Comparison of ENCODE assay signal across 15 cellular contexts in the genomic region with DNA sequence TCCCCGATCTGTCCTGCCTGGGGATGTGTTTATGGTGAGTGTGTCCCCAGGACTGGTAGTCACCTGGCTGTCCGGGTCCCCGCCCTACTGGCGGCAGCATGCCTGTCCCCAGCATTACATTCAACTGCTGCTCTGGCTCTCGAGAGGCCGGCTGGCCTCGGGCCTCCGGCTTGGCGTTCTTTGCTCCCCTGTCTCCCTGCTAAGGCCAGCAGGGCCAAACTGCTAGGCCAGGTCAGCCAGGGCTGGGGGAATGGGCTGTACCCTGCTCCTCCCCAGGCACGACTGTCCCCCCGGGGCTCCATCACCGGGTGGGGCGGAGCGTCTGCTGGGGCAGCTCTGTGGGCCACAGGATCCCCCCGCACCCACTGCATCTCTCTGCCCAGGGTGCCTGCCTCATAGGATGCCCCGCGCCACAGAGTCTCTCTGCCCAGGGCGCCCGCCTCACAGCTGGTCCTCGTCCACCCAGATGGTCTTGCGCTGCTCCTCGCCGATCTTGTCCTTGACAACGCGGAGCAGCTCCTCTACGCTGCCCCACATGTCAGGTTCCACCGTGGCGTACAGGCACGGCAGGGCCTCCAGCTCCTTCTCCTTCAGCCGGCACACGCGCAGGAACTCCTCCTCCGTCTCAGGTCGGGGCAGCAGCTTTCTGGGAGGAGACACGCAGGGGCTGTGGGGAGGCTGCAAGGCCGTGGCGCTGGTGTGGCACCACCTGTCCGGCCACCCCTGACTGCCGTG.
"Had no signal": no experiment of that assay in that cellular context is flagged by ENCODE, and none has a peak within 500 bp of the region (broad histone marks: within the 10 kb centered on the region; RNA-seq: fewer than 3 reads in every experiment).

No MANE protein-coding gene starts in this region.

- H3K4me3 Mint-ChIP-seq: activated naive CD8-positive, alpha-beta T cell treated with anti-CD3 and anti-CD28 coated beads, Interleukin-2, amount 10 ng/mL, durations not matched to agents 7 days and 5 days; activated T-helper 1 cell treated with anti-CD3 and anti-CD28 coated beads, Interleukin-12 subunit alpha, Interleukin-12 subunit beta, Interleukin-2, Interleukin-4 antibody, amounts not matched to agents 30 ng/mL and 10 ng/mL and 1 ng/mL, durations not matched to agents 14 hours and 24 hours and 36 hours; brain; stimulated activated naive CD8-positive, alpha-beta T cell treated with anti-CD3 and anti-CD28 coated beads, Interleukin-15, Interleukin-2, amounts not matched to agents 100 ng/mL and 50 ng/mL, for 24 hours had no signal

- H3K27ac Mint-ChIP-seq: activated naive CD8-positive, alpha-beta T cell treated with anti-CD3 and anti-CD28 coated beads, Interleukin-2, amount 10 ng/mL, durations not matched to agents 7 days and 5 days; activated T-helper 1 cell treated with anti-CD3 and anti-CD28 coated beads, Interleukin-12 subunit alpha, Interleukin-12 subunit beta, Interleukin-2, Interleukin-4 antibody, amounts not matched to agents 30 ng/mL and 10 ng/mL and 1 ng/mL, durations not matched to agents 14 hours and 24 hours and 36 hours had no signal

- H3K9me3 Mint-ChIP-seq: activated naive CD8-positive, alpha-beta T cell treated with anti-CD3 and anti-CD28 coated beads, Interleukin-2, amount 10 ng/mL, durations not matched to agents 7 days and 5 days; stimulated activated naive CD8-positive, alpha-beta T cell treated with anti-CD3 and anti-CD28 coated beads, Interleukin-15, Interleukin-2, amounts not matched to agents 100 ng/mL and 50 ng/mL, for 24 hours had no signal

- H3K27ac ChIP-seq: SK-N-MC, testis, upper lobe of right lung, VCaP had no signal

- H3K27me3 Mint-ChIP-seq: activated naive CD8-positive, alpha-beta T cell treated with anti-CD3 and anti-CD28 coated beads, Interleukin-2, amount 10 ng/mL, durations not matched to agents 7 days and 5 days; stimulated activated naive CD8-positive, alpha-beta T cell treated with anti-CD3 and anti-CD28 coated beads, Interleukin-15, Interleukin-2, amounts not matched to agents 100 ng/mL and 50 ng/mL, for 24 hours had no signal

- H3K4me3 ChIP-seq: SK-N-MC, testis, upper lobe of right lung had no signal

- H3K4me1 ChIP-seq: testis, upper lobe of right lung had no signal

- ATAC-seq: upper lobe of right lung had no signal

- H3K36me3 Mint-ChIP-seq: brain had no signal

- DNase-seq: activated CD4-positive, alpha-beta T cell treated with anti-CD3 and anti-CD28 coated beads for 1 hour; activated CD4-positive, alpha-beta T cell treated with anti-CD3 and anti-CD28 coated beads, Interleukin-2, amount 50 U/mL, for 4 hours; activated CD8-positive, alpha-beta memory T cell treated with anti-CD3 and anti-CD28 coated beads, Interleukin-2, amount 50 U/mL, for 48 hours; activated naive CD4-positive, alpha-beta T cell; activated naive CD8-positive, alpha-beta T cell treated with anti-CD3 and anti-CD28 coated beads, Interleukin-2, amount 10 ng/mL, durations not matched to agents 7 days and 5 days; cerebellar nuclear complex; small intestine; stimulated activated CD4-positive, alpha-beta T cell treated with anti-CD3 and anti-CD28 coated beads, Interleukin-4, amount 100 ng/mL, for 24 hours; testis; upper lobe of right lung had no signal

- H3K36me3 ChIP-seq: upper lobe of right lung had no signal

- H3K27me3 ChIP-seq: testis had no signal

- H3K9me3 ChIP-seq: testis, upper lobe of right lung had no signal
